In the genomic region with DNA sequence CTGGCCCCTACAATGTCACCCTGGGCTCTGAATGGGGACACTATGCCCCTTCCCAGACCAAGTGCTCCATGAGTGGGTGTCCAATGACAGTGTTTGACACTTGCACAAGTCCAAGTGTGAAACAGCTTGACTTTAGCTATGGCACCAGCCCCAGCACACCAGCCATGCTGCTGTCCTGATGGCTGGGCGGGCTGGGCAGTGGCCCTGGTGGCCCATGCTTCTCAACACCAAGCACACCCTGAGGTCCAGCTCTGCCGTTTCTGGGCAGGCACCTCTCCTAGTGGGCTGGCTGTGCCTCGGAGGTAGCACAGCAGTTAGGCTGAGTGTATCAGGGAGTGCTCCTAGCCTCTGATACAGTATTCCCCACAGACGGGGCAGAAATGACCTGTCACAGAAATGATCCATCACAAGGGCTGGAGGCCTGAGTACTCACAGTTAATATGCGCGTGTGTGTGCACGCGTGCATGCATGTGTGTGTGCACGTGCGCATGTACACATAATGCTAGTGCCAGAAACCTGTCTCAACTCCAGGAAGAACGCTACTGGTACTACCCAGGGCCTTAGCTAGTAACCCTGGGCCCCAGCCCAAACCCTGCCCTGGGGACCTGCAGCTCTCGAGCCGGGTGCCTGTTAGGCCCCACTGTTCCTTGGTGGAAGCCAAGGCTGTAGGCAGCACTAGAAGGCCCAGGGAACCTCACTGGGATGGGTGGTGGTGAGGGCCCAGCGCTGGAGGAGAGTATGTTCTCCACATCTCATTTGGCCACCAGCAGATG, we compare ENCODE assay signal across 1 cellular context.
TF ChIP-seq lines count a peak whose summit lies in the region.

No MANE protein-coding gene starts in this region.

TF ChIP-seq in IMR-90, 13 proteins besides CTCF, POLR2A, EP300 and RAD21:
- TF ChIP-seq RFX5 (IDR thresholded peaks at IDR 0.05; ENCODE audit: low read depth, low read length) (no peak), MXI1 (IDR thresholded peaks at IDR 0.05; ENCODE audit: borderline replicate concordance, low read depth, low read length) (no peak), CEBPB (IDR thresholded peaks at IDR 0.05; ENCODE audit: low read depth, low read length) (no peak), NFE2L2 (IDR thresholded peaks at IDR 0.05; ENCODE audit: low read depth, low read length) (no peak), RCOR1 (IDR thresholded peaks at IDR 0.05; ENCODE audit: insufficient replicate concordance, low read length) (no peak), BHLHE40 (IDR thresholded peaks at IDR 0.05; ENCODE audit: low read depth, low read length) (no peak), FOS (IDR thresholded peaks at IDR 0.05; ENCODE audit: low read depth, low read length) (no peak), CHD1 (IDR thresholded peaks at IDR 0.05; ENCODE audit: low read depth, low read length) (no peak), MAZ (IDR thresholded peaks at IDR 0.05; ENCODE audit: borderline replicate concordance, low read depth, low read length) (no peak), SMC3 (IDR thresholded peaks at IDR 0.05; ENCODE audit: low read depth, low read length) (no peak), MAFK (IDR thresholded peaks at IDR 0.05; ENCODE audit: low read depth, low read length) (no peak)
- TF ChIP-seq, protein P1, sequence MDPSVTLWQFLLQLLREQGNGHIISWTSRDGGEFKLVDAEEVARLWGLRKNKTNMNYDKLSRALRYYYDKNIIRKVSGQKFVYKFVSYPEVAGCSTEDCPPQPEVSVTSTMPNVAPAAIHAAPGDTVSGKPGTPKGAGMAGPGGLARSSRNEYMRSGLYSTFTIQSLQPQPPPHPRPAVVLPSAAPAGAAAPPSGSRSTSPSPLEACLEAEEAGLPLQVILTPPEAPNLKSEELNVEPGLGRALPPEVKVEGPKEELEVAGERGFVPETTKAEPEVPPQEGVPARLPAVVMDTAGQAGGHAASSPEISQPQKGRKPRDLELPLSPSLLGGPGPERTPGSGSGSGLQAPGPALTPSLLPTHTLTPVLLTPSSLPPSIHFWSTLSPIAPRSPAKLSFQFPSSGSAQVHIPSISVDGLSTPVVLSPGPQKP (IDR thresholded peaks at IDR 0.05; ENCODE audit: borderline replicate concordance, low read depth, low read length): no peak
- TF ChIP-seq, protein P2, sequence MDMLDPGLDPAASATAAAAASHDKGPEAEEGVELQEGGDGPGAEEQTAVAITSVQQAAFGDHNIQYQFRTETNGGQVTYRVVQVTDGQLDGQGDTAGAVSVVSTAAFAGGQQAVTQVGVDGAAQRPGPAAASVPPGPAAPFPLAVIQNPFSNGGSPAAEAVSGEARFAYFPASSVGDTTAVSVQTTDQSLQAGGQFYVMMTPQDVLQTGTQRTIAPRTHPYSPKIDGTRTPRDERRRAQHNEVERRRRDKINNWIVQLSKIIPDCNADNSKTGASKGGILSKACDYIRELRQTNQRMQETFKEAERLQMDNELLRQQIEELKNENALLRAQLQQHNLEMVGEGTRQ (IDR thresholded peaks at IDR 0.05; ENCODE audit: low read depth, low read length): no peak
